1 cellular context compared by ENCODE assay signal in genomic region chr12:97595423-97595822, GRCh38.
A peak's percentile ranks its signal among the peaks of the same experiment; 100 is the strongest.
TF ChIP-seq lines count a peak whose summit lies in the region.

No MANE protein-coding gene starts in this region.

TF ChIP-seq in HepG2, 621 proteins besides CTCF, POLR2A, EP300 and RAD21 (continued from another document and continues in another):
- no peak for TF ChIP-seq ZSCAN5A (CRISPR knock-in tag; IDR thresholded peaks at IDR 0.05; ENCODE audit: borderline replicate concordance)
- TF ChIP-seq ZBTB42 (CRISPR knock-in tag; IDR thresholded peaks at IDR 0.05): no peak
- TF ChIP-seq NFYB (CRISPR knock-in tag; IDR thresholded peaks at IDR 0.05): no peak
- peak; percentile 80; the same call in 1 of the 2 replicates for TF ChIP-seq ZNF652 (CRISPR knock-in tag; IDR thresholded peaks at IDR 0.05; ENCODE audit: borderline replicate concordance, low read depth)
- TF ChIP-seq SYNCRIP (IDR thresholded peaks at IDR 0.05; ENCODE audit: insufficient read depth, low read depth, low read length): no peak
- TF ChIP-seq MLX (CRISPR knock-in tag; IDR thresholded peaks at IDR 0.05): no peak
- TF ChIP-seq E2F1 (CRISPR knock-in tag; IDR thresholded peaks at IDR 0.05): no peak
- peak; percentile 35; the same call in 1 of the 2 replicates for TF ChIP-seq SIX1 (CRISPR knock-in tag; IDR thresholded peaks at IDR 0.05; ENCODE audit: borderline replicate concordance)
- no peak for TF ChIP-seq ZNF264 (CRISPR knock-in tag; IDR thresholded peaks at IDR 0.05)
- TF ChIP-seq SP5 (CRISPR knock-in tag; IDR thresholded peaks at IDR 0.05; ENCODE audit: borderline replicate concordance, low read depth): 0 out of 2 replicates have a peak, but pooled peaks have one; percentile 45
- TF ChIP-seq ZNF337 (CRISPR knock-in tag; IDR thresholded peaks at IDR 0.05; ENCODE audit: borderline replicate concordance, low read depth): no peak
- no peak for TF ChIP-seq ZFP62 (CRISPR knock-in tag; IDR thresholded peaks at IDR 0.05)
- no peak for TF ChIP-seq ARNT2 (CRISPR knock-in tag; IDR thresholded peaks at IDR 0.05; ENCODE audit: low read depth)
- no peak for TF ChIP-seq PTBP1 (IDR thresholded peaks at IDR 0.05; ENCODE audit: low read depth, low read length, poor library complexity, severe bottlenecking)
- TF ChIP-seq MAZ (IDR thresholded peaks at IDR 0.05; ENCODE audit: borderline replicate concordance, low read depth, low read length): no peak
- no peak for TF ChIP-seq MAZ (CRISPR knock-in tag; IDR thresholded peaks at IDR 0.05; ENCODE audit: low read depth)
- no peak for TF ChIP-seq IRX3 (CRISPR knock-in tag; IDR thresholded peaks at IDR 0.05; ENCODE audit: borderline replicate concordance, low read depth)
- TF ChIP-seq HOMEZ (CRISPR knock-in tag; IDR thresholded peaks at IDR 0.05; ENCODE audit: low read depth): peak; percentile 69; the same call in 1 of the 2 replicates
- no peak for TF ChIP-seq CENPBD1 (CRISPR knock-in tag; IDR thresholded peaks at IDR 0.05; ENCODE audit: borderline replicate concordance, low read depth)
- TF ChIP-seq XRCC5 (optimal IDR thresholded peaks at IDR 0.05; ENCODE audit: low read length): no peak
- TF ChIP-seq ZNF205 (CRISPR knock-in tag; IDR thresholded peaks at IDR 0.05): peak; percentile 38; the same call in 1 of the 2 replicates
- peak; percentile 77; the same call in 1 of the 2 replicates for TF ChIP-seq TBX2 (CRISPR knock-in tag; IDR thresholded peaks at IDR 0.05; ENCODE audit: borderline replicate concordance)
- 0 out of 2 replicates have a peak, but pooled peaks have one; percentile 69 for TF ChIP-seq ZNF503 (CRISPR knock-in tag; IDR thresholded peaks at IDR 0.05)
- TF ChIP-seq ZFP36L1 (CRISPR knock-in tag; IDR thresholded peaks at IDR 0.05): no peak
- peak; percentile 69; the same call in 1 of the 2 replicates for TF ChIP-seq KAT8 (CRISPR knock-in tag; IDR thresholded peaks at IDR 0.05)
- no peak for TF ChIP-seq NFRKB (IDR thresholded peaks at IDR 0.05)
- no peak for TF ChIP-seq SRY (CRISPR knock-in tag; IDR thresholded peaks at IDR 0.05)
- no peak for TF ChIP-seq REL (CRISPR knock-in tag; conservative IDR thresholded peaks at IDR 0.05)
- TF ChIP-seq ZNF549 (CRISPR knock-in tag; IDR thresholded peaks at IDR 0.05): no peak
- TF ChIP-seq ZNF646 (CRISPR knock-in tag; IDR thresholded peaks at IDR 0.05): no peak
- no peak for TF ChIP-seq SRF (IDR thresholded peaks at IDR 0.05; ENCODE audit: low read depth, low read length)
- no peak for TF ChIP-seq GATAD1 (CRISPR knock-in tag; IDR thresholded peaks at IDR 0.05)
- TF ChIP-seq FOXA1 (IDR thresholded peaks at IDR 0.05): no peak
- peak; percentile 11; the same call in 1 of the 2 replicates for TF ChIP-seq FOXA1 (CRISPR knock-in tag; IDR thresholded peaks at IDR 0.05)
- TF ChIP-seq ZNF569 (CRISPR knock-in tag; IDR thresholded peaks at IDR 0.05; ENCODE audit: borderline replicate concordance): no peak
- TF ChIP-seq ZNF30 (CRISPR knock-in tag; IDR thresholded peaks at IDR 0.05): no peak
- TF ChIP-seq TEAD3 (CRISPR knock-in tag; optimal IDR thresholded peaks at IDR 0.05; ENCODE audit: borderline replicate concordance): peak; percentile 23
- no peak for TF ChIP-seq AGO1 (IDR thresholded peaks at IDR 0.05; ENCODE audit: low read depth, low read length, poor library complexity, severe bottlenecking)
- TF ChIP-seq ZNF687 (CRISPR knock-in tag; IDR thresholded peaks at IDR 0.05): no peak
- TF ChIP-seq ZNF614 (CRISPR knock-in tag; IDR thresholded peaks at IDR 0.05; ENCODE audit: borderline replicate concordance): no peak
- peak; percentile 85 for TF ChIP-seq GATAD2A (CRISPR knock-in tag; IDR thresholded peaks at IDR 0.05)
- no peak for TF ChIP-seq ZBTB21 (CRISPR knock-in tag; IDR thresholded peaks at IDR 0.05)
- peak; percentile 93 for TF ChIP-seq ISL2 (CRISPR knock-in tag; IDR thresholded peaks at IDR 0.05)
- peak; percentile 12; the same call in 1 of the 2 replicates for TF ChIP-seq CEBPG (CRISPR knock-in tag; IDR thresholded peaks at IDR 0.05)
